In the genomic region with DNA sequence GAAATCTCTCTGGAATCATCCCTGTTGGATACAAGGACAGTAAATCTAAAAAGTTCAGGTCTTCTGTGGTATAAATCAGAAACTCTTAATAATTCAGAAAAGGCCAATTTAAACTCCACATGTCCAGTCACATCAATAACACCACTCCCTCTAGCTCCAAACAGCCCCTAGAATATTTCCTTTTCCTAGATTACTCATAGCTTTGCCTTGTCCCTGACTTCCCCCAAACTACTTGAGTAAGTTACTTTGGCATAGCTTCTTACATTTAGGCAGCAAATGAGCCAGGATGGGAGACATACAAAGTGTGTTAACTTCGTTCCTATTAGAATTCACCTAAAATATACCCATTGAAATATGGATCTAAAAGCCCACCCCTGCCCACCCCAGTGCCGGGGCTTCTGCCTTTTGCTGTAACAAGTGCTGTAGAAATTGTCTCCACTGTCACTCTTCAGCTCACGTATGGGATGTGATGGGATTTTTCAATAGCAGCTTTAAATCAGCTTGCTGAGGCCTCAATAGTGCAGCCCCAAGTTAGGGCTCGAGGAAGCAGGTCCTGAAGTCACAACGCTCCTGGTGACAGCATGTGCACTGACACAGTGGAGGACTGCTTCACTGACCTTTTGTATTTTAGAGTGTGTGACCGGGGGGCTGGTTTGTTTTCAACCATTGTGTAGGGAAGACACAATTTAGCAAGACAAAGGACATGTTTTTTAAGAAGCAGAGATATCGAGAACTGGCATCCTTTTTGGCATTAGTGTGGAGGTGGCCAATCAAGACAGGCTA, we compare ENCODE assay signal across 17 cellular contexts.
DNase-seq lines count a peak whose midpoint lies in the region; ATAC-seq lines count a peak whose summit lies in the region.
"Had no signal": no experiment of that assay in that cellular context is flagged by ENCODE, and none has a peak within 500 bp of the region (broad histone marks: within the 10 kb centered on the region; RNA-seq: fewer than 3 reads in every experiment).

No MANE protein-coding gene starts in this region.

- in situ Hi-C loops in SK-MEL-5 (cut with HindIII; ENCODE audit: low pct_unique_long_range_greater_than_20kb, low sequenced_read_pairs) = no loop called here

- H3K27ac ChIP-seq in caudate nucleus (ENCODE audit: low read depth, low read length) = peak overlapping the region; percentile 33
- H3K27ac ChIP-seq: HL-60, Peyer's patch had no signal

- peak; percentile 58 for DNase-seq in Daoy (ENCODE audit: low read depth)
- peak; percentile 59 for DNase-seq in SK-MEL-5 (ENCODE audit: low read depth, low spot score)
- DNase-seq in caudate nucleus (lab: John Stamatoyannopoulos, UW) = no peak
- peak; percentile 34 for DNase-seq in glomerular endothelial cell (ENCODE audit: extremely low read depth, low read depth, low spot score)
- no peak for DNase-seq in NCI-H774 (lab: John Stamatoyannopoulos, UW)
- DNase-seq in NCI-H345 (lab: John Stamatoyannopoulos, UW) = no peak
- no peak for DNase-seq in activated T-cell treated with anti-CD3 and anti-CD28 coated beads, Interleukin-2, amount 50 U/mL, for 1 hour
- DNase-seq: Calu3; CD4-positive, alpha-beta memory T cell; NCI-H1417 treated with DMSO at 0.1 percent for 48 hours; NCI-H2029; NCI-H510A; Peyer's patch; Right ventricle myocardium superior had no signal

- no peak for ATAC-seq in GM18502 (IDR thresholded peaks at IDR 0.05; ENCODE audit: poor library complexity, unreplicated experiment)
- ATAC-seq: HCT116 had no signal

Comparison
In these comparisons a context has a peak if more than half of its experiments do, and no peak if none do; other contexts are left out.
1. DNase-seq: peak in Daoy (single experiment), SK-MEL-5 (single experiment) and glomerular endothelial cell (single experiment); none in caudate nucleus (0 of 61), NCI-H774 (single experiment), NCI-H345 (single experiment) and activated T-cell treated with anti-CD3 and anti-CD28 coated beads, Interleukin-2, amount 50 U/mL, for 1 hour (single experiment).